ENCODE assay signal across 1 cellular context in the genomic region with DNA sequence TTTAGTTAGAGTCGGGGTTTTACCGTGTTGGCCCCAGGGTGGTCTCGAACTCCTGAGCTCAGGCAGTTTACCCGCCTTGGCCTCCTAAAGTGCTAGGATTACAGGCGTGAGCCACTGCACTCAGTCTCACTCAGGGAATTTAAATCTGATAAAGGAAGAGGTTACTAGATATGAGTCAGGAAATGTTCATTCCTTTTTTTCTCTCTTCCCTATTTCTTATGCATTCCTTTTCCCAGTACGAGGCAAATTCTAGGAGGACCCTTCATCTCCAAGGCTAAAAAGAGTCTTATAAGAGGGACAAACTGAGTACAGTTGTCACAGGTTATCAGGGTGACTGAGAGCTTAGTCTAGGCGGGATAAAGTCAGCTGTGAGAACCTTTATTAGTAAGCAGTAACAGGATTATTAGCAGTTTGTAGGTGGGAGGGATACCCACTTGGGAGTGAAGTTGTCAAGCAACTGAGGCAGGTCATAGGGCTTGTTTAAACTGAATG.
TF ChIP-seq lines count a peak whose summit lies in the region.

No MANE protein-coding gene starts in this region.

TF ChIP-seq in H1, 55 proteins besides CTCF, POLR2A, EP300 and RAD21 (continued from another document):
- TF ChIP-seq, protein P1, sequence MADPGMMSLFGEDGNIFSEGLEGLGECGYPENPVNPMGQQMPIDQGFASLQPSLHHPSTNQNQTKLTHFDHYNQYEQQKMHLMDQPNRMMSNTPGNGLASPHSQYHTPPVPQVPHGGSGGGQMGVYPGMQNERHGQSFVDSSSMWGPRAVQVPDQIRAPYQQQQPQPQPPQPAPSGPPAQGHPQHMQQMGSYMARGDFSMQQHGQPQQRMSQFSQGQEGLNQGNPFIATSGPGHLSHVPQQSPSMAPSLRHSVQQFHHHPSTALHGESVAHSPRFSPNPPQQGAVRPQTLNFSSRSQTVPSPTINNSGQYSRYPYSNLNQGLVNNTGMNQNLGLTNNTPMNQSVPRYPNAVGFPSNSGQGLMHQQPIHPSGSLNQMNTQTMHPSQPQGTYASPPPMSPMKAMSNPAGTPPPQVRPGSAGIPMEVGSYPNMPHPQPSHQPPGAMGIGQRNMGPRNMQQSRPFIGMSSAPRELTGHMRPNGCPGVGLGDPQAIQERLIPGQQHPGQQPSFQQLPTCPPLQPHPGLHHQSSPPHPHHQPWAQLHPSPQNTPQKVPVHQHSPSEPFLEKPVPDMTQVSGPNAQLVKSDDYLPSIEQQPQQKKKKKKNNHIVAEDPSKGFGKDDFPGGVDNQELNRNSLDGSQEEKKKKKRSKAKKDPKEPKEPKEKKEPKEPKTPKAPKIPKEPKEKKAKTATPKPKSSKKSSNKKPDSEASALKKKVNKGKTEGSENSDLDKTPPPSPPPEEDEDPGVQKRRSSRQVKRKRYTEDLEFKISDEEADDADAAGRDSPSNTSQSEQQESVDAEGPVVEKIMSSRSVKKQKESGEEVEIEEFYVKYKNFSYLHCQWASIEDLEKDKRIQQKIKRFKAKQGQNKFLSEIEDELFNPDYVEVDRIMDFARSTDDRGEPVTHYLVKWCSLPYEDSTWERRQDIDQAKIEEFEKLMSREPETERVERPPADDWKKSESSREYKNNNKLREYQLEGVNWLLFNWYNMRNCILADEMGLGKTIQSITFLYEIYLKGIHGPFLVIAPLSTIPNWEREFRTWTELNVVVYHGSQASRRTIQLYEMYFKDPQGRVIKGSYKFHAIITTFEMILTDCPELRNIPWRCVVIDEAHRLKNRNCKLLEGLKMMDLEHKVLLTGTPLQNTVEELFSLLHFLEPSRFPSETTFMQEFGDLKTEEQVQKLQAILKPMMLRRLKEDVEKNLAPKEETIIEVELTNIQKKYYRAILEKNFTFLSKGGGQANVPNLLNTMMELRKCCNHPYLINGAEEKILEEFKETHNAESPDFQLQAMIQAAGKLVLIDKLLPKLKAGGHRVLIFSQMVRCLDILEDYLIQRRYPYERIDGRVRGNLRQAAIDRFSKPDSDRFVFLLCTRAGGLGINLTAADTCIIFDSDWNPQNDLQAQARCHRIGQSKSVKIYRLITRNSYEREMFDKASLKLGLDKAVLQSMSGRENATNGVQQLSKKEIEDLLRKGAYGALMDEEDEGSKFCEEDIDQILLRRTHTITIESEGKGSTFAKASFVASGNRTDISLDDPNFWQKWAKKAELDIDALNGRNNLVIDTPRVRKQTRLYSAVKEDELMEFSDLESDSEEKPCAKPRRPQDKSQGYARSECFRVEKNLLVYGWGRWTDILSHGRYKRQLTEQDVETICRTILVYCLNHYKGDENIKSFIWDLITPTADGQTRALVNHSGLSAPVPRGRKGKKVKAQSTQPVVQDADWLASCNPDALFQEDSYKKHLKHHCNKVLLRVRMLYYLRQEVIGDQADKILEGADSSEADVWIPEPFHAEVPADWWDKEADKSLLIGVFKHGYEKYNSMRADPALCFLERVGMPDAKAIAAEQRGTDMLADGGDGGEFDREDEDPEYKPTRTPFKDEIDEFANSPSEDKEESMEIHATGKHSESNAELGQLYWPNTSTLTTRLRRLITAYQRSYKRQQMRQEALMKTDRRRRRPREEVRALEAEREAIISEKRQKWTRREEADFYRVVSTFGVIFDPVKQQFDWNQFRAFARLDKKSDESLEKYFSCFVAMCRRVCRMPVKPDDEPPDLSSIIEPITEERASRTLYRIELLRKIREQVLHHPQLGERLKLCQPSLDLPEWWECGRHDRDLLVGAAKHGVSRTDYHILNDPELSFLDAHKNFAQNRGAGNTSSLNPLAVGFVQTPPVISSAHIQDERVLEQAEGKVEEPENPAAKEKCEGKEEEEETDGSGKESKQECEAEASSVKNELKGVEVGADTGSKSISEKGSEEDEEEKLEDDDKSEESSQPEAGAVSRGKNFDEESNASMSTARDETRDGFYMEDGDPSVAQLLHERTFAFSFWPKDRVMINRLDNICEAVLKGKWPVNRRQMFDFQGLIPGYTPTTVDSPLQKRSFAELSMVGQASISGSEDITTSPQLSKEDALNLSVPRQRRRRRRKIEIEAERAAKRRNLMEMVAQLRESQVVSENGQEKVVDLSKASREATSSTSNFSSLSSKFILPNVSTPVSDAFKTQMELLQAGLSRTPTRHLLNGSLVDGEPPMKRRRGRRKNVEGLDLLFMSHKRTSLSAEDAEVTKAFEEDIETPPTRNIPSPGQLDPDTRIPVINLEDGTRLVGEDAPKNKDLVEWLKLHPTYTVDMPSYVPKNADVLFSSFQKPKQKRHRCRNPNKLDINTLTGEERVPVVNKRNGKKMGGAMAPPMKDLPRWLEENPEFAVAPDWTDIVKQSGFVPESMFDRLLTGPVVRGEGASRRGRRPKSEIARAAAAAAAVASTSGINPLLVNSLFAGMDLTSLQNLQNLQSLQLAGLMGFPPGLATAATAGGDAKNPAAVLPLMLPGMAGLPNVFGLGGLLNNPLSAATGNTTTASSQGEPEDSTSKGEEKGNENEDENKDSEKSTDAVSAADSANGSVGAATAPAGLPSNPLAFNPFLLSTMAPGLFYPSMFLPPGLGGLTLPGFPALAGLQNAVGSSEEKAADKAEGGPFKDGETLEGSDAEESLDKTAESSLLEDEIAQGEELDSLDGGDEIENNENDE (IDR thresholded peaks at IDR 0.05; ENCODE audit: insufficient replicate concordance, low read length) = no peak
- TF ChIP-seq BACH1 (IDR thresholded peaks at IDR 0.05; ENCODE audit: low read length) = no peak
- TF ChIP-seq, protein P2, sequence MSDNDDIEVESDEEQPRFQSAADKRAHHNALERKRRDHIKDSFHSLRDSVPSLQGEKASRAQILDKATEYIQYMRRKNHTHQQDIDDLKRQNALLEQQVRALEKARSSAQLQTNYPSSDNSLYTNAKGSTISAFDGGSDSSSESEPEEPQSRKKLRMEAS (IDR thresholded peaks at IDR 0.05) = no peak
